8 cellular contexts compared by ENCODE assay signal in the genomic region with DNA sequence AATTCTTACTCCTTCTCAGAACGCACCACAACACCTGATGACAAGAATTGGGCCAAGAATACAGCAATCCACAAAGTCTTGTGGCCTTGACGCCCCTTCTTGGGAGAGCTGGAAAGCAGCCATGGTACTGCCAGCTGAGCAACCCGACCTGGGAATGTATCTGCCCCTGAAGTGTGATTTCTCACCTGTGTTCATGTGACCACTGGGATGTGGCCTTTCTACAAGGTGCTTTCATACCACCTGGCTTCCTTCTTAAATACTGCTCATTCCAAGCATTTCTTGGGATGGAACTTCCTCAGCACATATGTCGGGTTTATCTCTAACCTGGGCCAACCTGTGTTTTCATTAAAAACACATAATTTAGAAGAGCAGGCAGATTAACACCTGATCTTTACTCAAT.
"Had no signal": no experiment of that assay in that cellular context is flagged by ENCODE, and none has a peak within 500 bp of the region (broad histone marks: within the 10 kb centered on the region; RNA-seq: fewer than 3 reads in every experiment).

No MANE protein-coding gene starts in this region.

- ATAC-seq: HCT116 had no signal

- H3K27ac Mint-ChIP-seq: H9, HFFc6 had no signal

- DNase-seq: GM23248, GOT3, H7, H9, HCEC 1CT, HFFc6 had no signal

- H3K4me1 ChIP-seq: HAP-1 had no signal

- H3K4me3 ChIP-seq: GM23248, HAP-1 had no signal

- H2AFZ ChIP-seq: GM23248 had no signal

- H3K9me3 Mint-ChIP-seq: H9, HFFc6 had no signal

- H3K36me3 ChIP-seq: HAP-1 had no signal

- H3K9me3 ChIP-seq: HAP-1 had no signal

- H3K27ac ChIP-seq: GM23248 had no signal

- H3K9ac ChIP-seq: GM23248 had no signal

- H3K4me3 Mint-ChIP-seq: H9, HFFc6 had no signal
